In the genomic region with DNA sequence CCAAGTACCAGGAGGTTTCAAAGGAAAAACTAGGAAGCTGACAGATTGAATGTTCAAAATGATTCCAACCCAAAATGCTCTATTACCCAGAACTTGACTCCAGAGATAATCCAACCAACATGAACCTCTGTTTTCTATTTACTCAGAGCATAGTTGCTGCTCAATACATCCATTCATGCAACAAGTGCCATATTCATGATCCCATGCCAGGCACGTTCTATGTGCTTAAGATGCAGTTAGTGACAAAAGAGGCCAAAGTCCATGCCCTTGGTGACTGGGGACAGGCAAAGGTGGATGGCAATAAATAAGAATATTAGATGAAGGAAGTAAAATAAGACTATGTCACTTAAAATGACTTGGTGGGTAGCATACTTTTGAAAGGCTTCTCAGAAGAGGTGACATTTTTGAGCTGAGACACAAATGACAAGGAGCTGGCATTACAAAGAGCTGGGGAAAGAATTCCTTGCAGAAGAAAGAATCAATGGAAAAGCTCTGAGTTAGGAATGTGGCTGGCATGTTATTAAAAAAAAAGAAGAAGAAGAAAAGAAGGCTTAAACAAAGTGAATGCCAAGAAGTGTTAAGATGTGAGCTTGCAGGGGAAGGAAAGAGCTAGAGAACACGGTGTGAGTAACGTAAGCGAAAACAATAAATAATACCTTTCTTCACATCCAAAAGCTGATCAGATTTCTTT, we compare ENCODE assay signal across 18 cellular contexts. TPM values are rescaled to one million over a fixed set of nuclear protein-coding genes. Genes with fewer than 3 reads are reported as not detected.
DNase-seq lines count a peak whose midpoint lies in the region; ATAC-seq and TF ChIP-seq lines count a peak whose summit lies in the region.
"Had no signal": no experiment of that assay in that cellular context is flagged by ENCODE, and none has a peak within 500 bp of the region (broad histone marks: within the 10 kb centered on the region; RNA-seq: fewer than 3 reads in every experiment).

No MANE protein-coding gene starts in this region.

- TF ChIP-seq CTCF in GM23338 (conservative IDR thresholded peaks at IDR 0.05; ENCODE audit: low read depth in 2 of 2): no peak
- no peak for TF ChIP-seq CTCF in endodermal cell (conservative IDR thresholded peaks at IDR 0.05)
- no peak for TF ChIP-seq CTCF in neural progenitor cell (IDR thresholded peaks at IDR 0.05)

- peak overlapping the region; percentile 53; the same call in 1 of the 2 replicates for H3K27ac ChIP-seq in GM23338 (ENCODE audit: low read depth)
- peak overlapping the region; percentile 51; the same call in 1 of the 2 replicates for H3K27ac ChIP-seq in HUES64 (ENCODE audit: low read depth, low read length)
- peak overlapping the region; percentile 82 for H3K27ac ChIP-seq in endodermal cell (ENCODE audit: low read depth, low read length)
- H3K27ac ChIP-seq in neural progenitor cell: peak overlapping the region; percentile 89
- H3K27ac ChIP-seq: GM23248 had no signal

- WGBS in HUES64: 70% methylated on average over 4 of the region's 4 CpGs
- WGBS in endodermal cell (ENCODE audit: insufficient coverage in 1 of 2, insufficient read length in 1 of 2), 2 experiments: 91% methylated on average over 4 of the region's 4 CpGs; no CpG with 5 or more reads in 1 of the 2 experiments

- H3K9me3 ChIP-seq in HUES64 (ENCODE audit: insufficient read depth, low read depth, low read length): no peaks in the 10 kb centered on the region
- no peaks in the 10 kb centered on the region for H3K9me3 ChIP-seq in endodermal cell (ENCODE audit: control insufficient read depth, low read length)
- no peaks in the 10 kb centered on the region for H3K9me3 ChIP-seq in neural progenitor cell (ENCODE audit: low read depth)
- H3K9me3 ChIP-seq: HAP-1 had no signal

- H2AFZ ChIP-seq in GM23338 (no peak overlapping the region), neural progenitor cell (replicated peaks) (no peak overlapping the region)
- H2AFZ ChIP-seq: GM23248 had no signal

- DNase-seq in GM23338 (ENCODE audit: low spot score): peak; percentile 68
- no peak for DNase-seq in endodermal cell
- peak; percentile 54 for DNase-seq in neural progenitor cell (ENCODE audit: low spot score)
- no peak for DNase-seq in ureter (ENCODE audit: low spot score)
- DNase-seq in COR-L47 (lab: John Stamatoyannopoulos, UW): no peak
- DNase-seq: CD8-positive, alpha-beta memory T cell; DMS53; GM23248; HFFc6 had no signal

- peak overlapping the region; percentile 51 for H3K4me2 ChIP-seq in GM23338
- peak overlapping the region; percentile 69 for H3K4me2 ChIP-seq in neural progenitor cell

- H3K9ac ChIP-seq in HUES64 (ENCODE audit: low read depth, low read length): no peak overlapping the region
- H3K9ac ChIP-seq in endodermal cell (ENCODE audit: extremely low read depth, low read length, poor library complexity, severe bottlenecking): no peak overlapping the region
- no peak overlapping the region for H3K9ac ChIP-seq in neural progenitor cell
- H3K9ac ChIP-seq: GM23248 had no signal

- H3K79me2 ChIP-seq in GM23338 (replicated peaks; ENCODE audit: insufficient read depth) (peaks cover 54% of the 10 kb centered on the region), neural progenitor cell (ENCODE audit: low read depth) (peaks cover 100% of the 10 kb centered on the region)

- H3K4me1 Mint-ChIP-seq in GM23338: peaks cover 25% of the 10 kb centered on the region
- peaks cover 4% of the 10 kb centered on the region for H3K4me1 Mint-ChIP-seq in endodermal cell
- peaks cover 45% of the 10 kb centered on the region for H3K4me1 Mint-ChIP-seq in neural progenitor cell
- H3K4me1 Mint-ChIP-seq: CD14-positive monocyte; CD8-positive, alpha-beta memory T cell had no signal

- no peak overlapping the region; the same call in 1 of the 2 replicates for H3K27ac Mint-ChIP-seq in GM23338
- H3K27ac Mint-ChIP-seq in endodermal cell: no peak overlapping the region
- peak overlapping the region; percentile 2 for H3K27ac Mint-ChIP-seq in neural progenitor cell
- H3K27ac Mint-ChIP-seq: CD14-positive monocyte; CD8-positive, alpha-beta memory T cell; HFFc6 had no signal

- H3K4me1 ChIP-seq in GM23338 (ENCODE audit: insufficient read depth) (peaks cover 25% of the 10 kb centered on the region), HUES64 (ENCODE audit: insufficient read depth, low read length) (peaks cover 27% of the 10 kb centered on the region), endodermal cell (ENCODE audit: control insufficient read depth, insufficient read depth, low read length) (no peaks in the 10 kb centered on the region), neural progenitor cell (peaks cover 34% of the 10 kb centered on the region)

- H3K36me3 ChIP-seq in GM23338 (ENCODE audit: insufficient read depth) (no peaks in the 10 kb centered on the region), HUES64 (ENCODE audit: insufficient read depth, low read length) (no peaks in the 10 kb centered on the region; the same call in 1 of the 2 replicates), endodermal cell (ENCODE audit: control insufficient read depth, insufficient read depth, low read length) (no peaks in the 10 kb centered on the region), neural progenitor cell (peaks cover 12% of the 10 kb centered on the region)
- H3K36me3 ChIP-seq: HAP-1 had no signal

- H3K27me3 Mint-ChIP-seq in GM23338 (ENCODE audit: insufficient read depth, low read depth, poor library complexity): no peaks in the 10 kb centered on the region
- peaks cover 18% of the 10 kb centered on the region for H3K27me3 Mint-ChIP-seq in endodermal cell (ENCODE audit: insufficient read depth)
- no peaks in the 10 kb centered on the region for H3K27me3 Mint-ChIP-seq in neural progenitor cell (ENCODE audit: insufficient read depth, low read depth)
- H3K27me3 Mint-ChIP-seq: CD8-positive, alpha-beta memory T cell had no signal

- H4K20me1 ChIP-seq in GM23338 (replicated peaks; ENCODE audit: insufficient read depth): peaks cover 7% of the 10 kb centered on the region; the same call in 1 of the 2 replicates
- peaks cover 98% of the 10 kb centered on the region for H4K20me1 ChIP-seq in neural progenitor cell (ENCODE audit: low read depth)

- no peak overlapping the region; the same call in 2 of the 3 replicates for H3K4me3 Mint-ChIP-seq in GM23338
- H3K4me3 Mint-ChIP-seq in endodermal cell: no peak overlapping the region
- H3K4me3 Mint-ChIP-seq in neural progenitor cell: no peak overlapping the region
- H3K4me3 Mint-ChIP-seq: CD14-positive monocyte; CD8-positive, alpha-beta memory T cell; HFFc6 had no signal

- no peaks in the 10 kb centered on the region for H3K9me3 Mint-ChIP-seq in GM23338
- no peaks in the 10 kb centered on the region for H3K9me3 Mint-ChIP-seq in endodermal cell
- H3K9me3 Mint-ChIP-seq in neural progenitor cell: no peaks in the 10 kb centered on the region

- H3K9me2 ChIP-seq in GM23338 (ENCODE audit: insufficient read depth): no peaks in the 10 kb centered on the region

- H3K4me3 ChIP-seq in GM23338: no peak overlapping the region
- H3K4me3 ChIP-seq in HUES64 (ENCODE audit: low read length): no peak overlapping the region
- H3K4me3 ChIP-seq in endodermal cell (ENCODE audit: low read length): no peak overlapping the region
- peak overlapping the region; percentile 26 for H3K4me3 ChIP-seq in neural progenitor cell
- H3K4me3 ChIP-seq: GM23248, HAP-1, K562 had no signal

- ATAC-seq in GM23338: peak; percentile 35
- ATAC-seq in GM21423 (IDR thresholded peaks at IDR 0.05; ENCODE audit: unreplicated experiment): no peak
- no peak for ATAC-seq in GM18907 (IDR thresholded peaks at IDR 0.05; ENCODE audit: unreplicated experiment)
- ATAC-seq: K562 had no signal

- H3K27me3 ChIP-seq in GM23338 (ENCODE audit: insufficient read depth) (no peaks in the 10 kb centered on the region), HUES64 (ENCODE audit: insufficient read depth, low read length) (no peaks in the 10 kb centered on the region), endodermal cell (ENCODE audit: control insufficient read depth, insufficient read depth, low read length, poor library complexity, severe bottlenecking) (no peaks in the 10 kb centered on the region), neural progenitor cell (no peaks in the 10 kb centered on the region)

- H3F3A ChIP-seq in GM23338 (replicated peaks; ENCODE audit: low read depth) (no peaks in the 10 kb centered on the region), neural progenitor cell (ENCODE audit: low read depth) (peaks cover 31% of the 10 kb centered on the region)

- H3K36me3 Mint-ChIP-seq in GM23338 (ENCODE audit: low read depth) (peaks cover 5% of the 10 kb centered on the region; the same call in 1 of the 3 replicates), endodermal cell (ENCODE audit: low read depth) (no peaks in the 10 kb centered on the region), neural progenitor cell (peaks cover 16% of the 10 kb centered on the region)
- H3K36me3 Mint-ChIP-seq: CD14-positive monocyte; CD8-positive, alpha-beta memory T cell had no signal

RNA-seq across cellular contexts. Expression of a gene that starts 34.5 kb away (rescaled TPM):
- total RNA-seq in GM23338 (2014; rRNA removed; shearing (Covaris generic)): 13.7 and 15.6 TPM in 2 replicates
- 9.8 TPM in 2 replicates for polyA plus RNA-seq in GM23338 (2016; fragmentation: Nextera tagmentation; extraction: Ambion mirVana)
- polyA plus RNA-seq in HUES64 (2013, experiment 1 of 2): 11.8 TPM
- polyA plus RNA-seq in HUES64 (2013, experiment 2 of 2): 17.6 TPM
- 1 to 10 TPM; 4.8 to 8.5 TPM for total RNA-seq in endodermal cell
- 52.5 TPM for polyA plus RNA-seq in endodermal cell (2013, experiment 1 of 2)
- polyA plus RNA-seq in endodermal cell (2013, experiment 2 of 2): 50.3 TPM
- total RNA-seq in neural progenitor cell (ENCODE audit: low replicate concordance): 44.2 and 48.1 TPM in 2 replicates
- total RNA-seq in ureter: 32.5 TPM
- total RNA-seq: CD8-positive, alpha-beta memory T cell; GM23248; HFFc6; HT1080; K562 had no signal
- polyA plus RNA-seq: AG04450; BJ; CD14-positive monocyte; CD8-positive, alpha-beta memory T cell; GM23248; K562 had no signal

Comparison
In these comparisons a context has a peak if more than half of its experiments do, and no peak if none do; other contexts are left out.
1. DNase-seq: peak in GM23338 (single experiment) and neural progenitor cell (single experiment); none in endodermal cell (single experiment), ureter (single experiment) and COR-L47 (single experiment).
2. Peak in every context shown above with its lines, with median percentiles within 50 percentile points of each other: H3K27ac ChIP-seq.